ENCODE assay signal across 2 cellular contexts in genomic region chr22:25060522-25061071, GRCh38.
TF ChIP-seq lines count a peak whose summit lies in the region.

No MANE protein-coding gene starts in this region.

TF ChIP-seq in HCT116, 20 proteins besides CTCF, POLR2A, EP300 and RAD21 (continued from another document):
- TF ChIP-seq, protein P1, sequence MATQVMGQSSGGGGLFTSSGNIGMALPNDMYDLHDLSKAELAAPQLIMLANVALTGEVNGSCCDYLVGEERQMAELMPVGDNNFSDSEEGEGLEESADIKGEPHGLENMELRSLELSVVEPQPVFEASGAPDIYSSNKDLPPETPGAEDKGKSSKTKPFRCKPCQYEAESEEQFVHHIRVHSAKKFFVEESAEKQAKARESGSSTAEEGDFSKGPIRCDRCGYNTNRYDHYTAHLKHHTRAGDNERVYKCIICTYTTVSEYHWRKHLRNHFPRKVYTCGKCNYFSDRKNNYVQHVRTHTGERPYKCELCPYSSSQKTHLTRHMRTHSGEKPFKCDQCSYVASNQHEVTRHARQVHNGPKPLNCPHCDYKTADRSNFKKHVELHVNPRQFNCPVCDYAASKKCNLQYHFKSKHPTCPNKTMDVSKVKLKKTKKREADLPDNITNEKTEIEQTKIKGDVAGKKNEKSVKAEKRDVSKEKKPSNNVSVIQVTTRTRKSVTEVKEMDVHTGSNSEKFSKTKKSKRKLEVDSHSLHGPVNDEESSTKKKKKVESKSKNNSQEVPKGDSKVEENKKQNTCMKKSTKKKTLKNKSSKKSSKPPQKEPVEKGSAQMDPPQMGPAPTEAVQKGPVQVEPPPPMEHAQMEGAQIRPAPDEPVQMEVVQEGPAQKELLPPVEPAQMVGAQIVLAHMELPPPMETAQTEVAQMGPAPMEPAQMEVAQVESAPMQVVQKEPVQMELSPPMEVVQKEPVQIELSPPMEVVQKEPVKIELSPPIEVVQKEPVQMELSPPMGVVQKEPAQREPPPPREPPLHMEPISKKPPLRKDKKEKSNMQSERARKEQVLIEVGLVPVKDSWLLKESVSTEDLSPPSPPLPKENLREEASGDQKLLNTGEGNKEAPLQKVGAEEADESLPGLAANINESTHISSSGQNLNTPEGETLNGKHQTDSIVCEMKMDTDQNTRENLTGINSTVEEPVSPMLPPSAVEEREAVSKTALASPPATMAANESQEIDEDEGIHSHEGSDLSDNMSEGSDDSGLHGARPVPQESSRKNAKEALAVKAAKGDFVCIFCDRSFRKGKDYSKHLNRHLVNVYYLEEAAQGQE (IDR thresholded peaks at IDR 0.05; ENCODE audit: low read depth), result no peak
- TF ChIP-seq YY1 (IDR thresholded peaks at IDR 0.05; ENCODE audit: extremely low read depth, insufficient replicate concordance, low read depth, low read length), result no peak
- TF ChIP-seq, protein P2, sequence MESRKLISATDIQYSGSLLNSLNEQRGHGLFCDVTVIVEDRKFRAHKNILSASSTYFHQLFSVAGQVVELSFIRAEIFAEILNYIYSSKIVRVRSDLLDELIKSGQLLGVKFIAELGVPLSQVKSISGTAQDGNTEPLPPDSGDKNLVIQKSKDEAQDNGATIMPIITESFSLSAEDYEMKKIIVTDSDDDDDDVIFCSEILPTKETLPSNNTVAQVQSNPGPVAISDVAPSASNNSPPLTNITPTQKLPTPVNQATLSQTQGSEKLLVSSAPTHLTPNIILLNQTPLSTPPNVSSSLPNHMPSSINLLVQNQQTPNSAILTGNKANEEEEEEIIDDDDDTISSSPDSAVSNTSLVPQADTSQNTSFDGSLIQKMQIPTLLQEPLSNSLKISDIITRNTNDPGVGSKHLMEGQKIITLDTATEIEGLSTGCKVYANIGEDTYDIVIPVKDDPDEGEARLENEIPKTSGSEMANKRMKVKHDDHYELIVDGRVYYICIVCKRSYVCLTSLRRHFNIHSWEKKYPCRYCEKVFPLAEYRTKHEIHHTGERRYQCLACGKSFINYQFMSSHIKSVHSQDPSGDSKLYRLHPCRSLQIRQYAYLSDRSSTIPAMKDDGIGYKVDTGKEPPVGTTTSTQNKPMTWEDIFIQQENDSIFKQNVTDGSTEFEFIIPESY (IDR thresholded peaks at IDR 0.05; ENCODE audit: extremely low read depth, insufficient replicate concordance, low read length), result no peak
- TF ChIP-seq EGR1 (IDR thresholded peaks at IDR 0.05; ENCODE audit: low read depth), result no peak
- TF ChIP-seq ELF1 (IDR thresholded peaks at IDR 0.05; ENCODE audit: borderline replicate concordance, low read depth), result no peak
- TF ChIP-seq SIN3A (IDR thresholded peaks at IDR 0.05; ENCODE audit: low read depth), result no peak
- TF ChIP-seq SP1 (IDR thresholded peaks at IDR 0.05; ENCODE audit: low read depth), result no peak

TF ChIP-seq in H1, 55 proteins besides CTCF, POLR2A, EP300 and RAD21 (continued from another document):
- TF ChIP-seq, protein P3, sequence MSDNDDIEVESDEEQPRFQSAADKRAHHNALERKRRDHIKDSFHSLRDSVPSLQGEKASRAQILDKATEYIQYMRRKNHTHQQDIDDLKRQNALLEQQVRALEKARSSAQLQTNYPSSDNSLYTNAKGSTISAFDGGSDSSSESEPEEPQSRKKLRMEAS (IDR thresholded peaks at IDR 0.05), result peak; percentile 45; the same call in 1 of the 2 replicates
TF ChIP-seq in H1: peak in this region for 2.
